Comparison of ENCODE assay signal across 19 cellular contexts in the genomic region with DNA sequence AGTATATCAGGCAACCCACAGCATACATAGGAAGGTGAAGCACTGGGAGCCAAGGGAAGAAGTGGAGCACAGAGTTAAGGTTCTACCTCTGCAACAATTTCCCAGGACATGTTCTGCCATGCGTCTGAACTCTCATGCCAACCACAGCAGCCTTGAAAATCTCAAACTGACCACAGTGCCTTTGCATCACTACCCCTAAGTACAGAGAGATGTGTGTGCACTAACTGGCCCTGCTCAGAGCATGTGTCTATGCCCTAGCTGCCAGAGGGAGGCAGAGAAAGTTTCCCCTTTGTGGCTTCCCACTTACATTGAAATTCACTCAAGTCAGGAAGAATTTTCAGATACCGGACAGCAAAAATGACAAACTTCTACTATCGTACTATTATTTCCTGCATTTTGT. TPM values are rescaled to one million over a fixed set of nuclear protein-coding genes. Genes with fewer than 3 reads are reported as not detected.
DNase-seq lines count a peak whose midpoint lies in the region; ATAC-seq and TF ChIP-seq lines count a peak whose summit lies in the region.
"Had no signal": no experiment of that assay in that cellular context is flagged by ENCODE, and none has a peak within 500 bp of the region (broad histone marks: within the 10 kb centered on the region; RNA-seq: fewer than 3 reads in every experiment).

No MANE protein-coding gene starts in this region.

- peak overlapping the region; percentile 67 for H3K23ac ChIP-seq in IMR-90 (ENCODE audit: low read depth, low read length)

- dilution Hi-C loops in IMR-90 (cut with HindIII; ENCODE audit: low sequenced_read_pairs, unreplicated experiment), result no loop called here

- no peaks in the 10 kb centered on the region for H3K27me3 ChIP-seq in IMR-90 (ENCODE audit: control insufficient read depth, insufficient read depth, low read length)
- no peaks in the 10 kb centered on the region for H3K27me3 ChIP-seq in esophagus squamous epithelium
- H3K27me3 ChIP-seq in thymus (ENCODE audit: control insufficient read depth, insufficient read depth), result no peaks in the 10 kb centered on the region
- H3K27me3 ChIP-seq: colonic mucosa, gastroesophageal sphincter, neural progenitor cell had no signal

- POLR2A ChIA-PET in IMR-90 (lab: Charles Lee; ENCODE audit: unreplicated experiment), result no interaction called here

- H3K36me3 ChIP-seq in IMR-90 (ENCODE audit: control insufficient read depth, insufficient read depth, low read length) (no peaks in the 10 kb centered on the region), esophagus squamous epithelium (no peaks in the 10 kb centered on the region), thymus (ENCODE audit: control insufficient read depth, insufficient read depth) (no peaks in the 10 kb centered on the region)
- H3K36me3 ChIP-seq: colonic mucosa, gastroesophageal sphincter, neural progenitor cell had no signal

- peak overlapping the region; percentile 38; the same call in 1 of the 2 replicates for H2BK20ac ChIP-seq in IMR-90 (ENCODE audit: low read depth, low read length)

- CTCF ChIA-PET in IMR-90 (lab: Yijun Ruan, JAX), result no interaction called here

- H2BK15ac ChIP-seq in IMR-90 (ENCODE audit: low read depth, low read length), result 0 out of 3 replicates have a peak overlapping the region, but pooled peaks have one; percentile 42

- BruUV-seq in IMR-90 (replicated peaks; lab: Mats Ljungman, UMichigan), result no TSS peak

- TF ChIP-seq RAD21 in IMR-90 (IDR thresholded peaks at IDR 0.05; ENCODE audit: low read length), result no peak

- peak overlapping the region; percentile 66 for H2BK5ac ChIP-seq in IMR-90 (ENCODE audit: low read depth, low read length, poor library complexity, severe bottlenecking)

- ATAC-seq in IMR-90 (ENCODE audit: low read depth) (no peak; the same call in 1 of the 2 replicates), SK-N-SH treated with all-trans-retinoic acid at 6 μM for 48 hours (peak; percentile 11; the same call in 1 of the 3 replicates), GM19351 (IDR thresholded peaks at IDR 0.05; ENCODE audit: unreplicated experiment) (no peak), GM21529 (IDR thresholded peaks at IDR 0.05; ENCODE audit: unreplicated experiment) (no peak)
- ATAC-seq: activated CD8-positive, alpha-beta T cell treated with anti-CD3 and anti-CD28 coated beads, Interleukin-2, amount 10 ng/mL, durations not matched to agents 7 days and 5 days had no signal

- H2AK5ac ChIP-seq in IMR-90 (ENCODE audit: low read depth, low read length), result peak overlapping the region; percentile 67

- in situ Hi-C loops in IMR-90 (cut with MboI; ENCODE audit: low sequenced_read_pairs), result no loop called here

- H4K8ac ChIP-seq in IMR-90 (ENCODE audit: low read depth in 2 of 2, low read length in 2 of 2), result no peak overlapping the region

- H3K9ac ChIP-seq in IMR-90 (ENCODE audit: low read depth, low read length), result no peak overlapping the region
- H3K9ac ChIP-seq: neural progenitor cell had no signal

- peaks cover 4% of the 10 kb centered on the region for H3K4me1 ChIP-seq in IMR-90 (ENCODE audit: control insufficient read depth, insufficient read depth, low read length)
- H3K4me1 ChIP-seq in esophagus squamous epithelium, result peaks cover 10 to 38% (median 20%) of the 10 kb centered on the region in 3 donors
- H3K4me1 ChIP-seq in thymus (ENCODE audit: control insufficient read depth, insufficient read depth, low read length), result no peaks in the 10 kb centered on the region
- H3K4me1 ChIP-seq: colonic mucosa, gastroesophageal sphincter, neural progenitor cell had no signal

- H3K79me1 ChIP-seq in IMR-90 (ENCODE audit: low read depth in 1 of 2, low read length in 2 of 2), result no peaks in the 10 kb centered on the region

- H3K14ac ChIP-seq in IMR-90 (replicated peaks; ENCODE audit: low read depth, low read length), result 0 out of 2 replicates have a peak overlapping the region, but pooled peaks have one; percentile 36

- no peak overlapping the region for H3K4ac ChIP-seq in IMR-90 (ENCODE audit: low read depth, low read length)

- DNase-seq in IMR-90, result no peak
- no peak for DNase-seq in esophagus squamous epithelium (lab: John Stamatoyannopoulos, UW)
- DNase-seq in medulla oblongata (ENCODE audit: extremely low spot score), result no peak
- DNase-seq: activated B cell treated with CpG ODN at 0.5 μM for 24 hours; activated CD8-positive, alpha-beta T cell treated with anti-CD3 and anti-CD28 coated beads, Interleukin-2, amount 10 ng/mL, durations not matched to agents 7 days and 5 days; activated T-cell treated with anti-CD3 and anti-CD28 coated beads, Interleukin-2, amount 50 U/mL, for 72 hours; colonic mucosa; left cardiac atrium; NCI-H2171; NCI-H69; SIG-M5; stimulated activated CD4-positive, alpha-beta T cell treated with anti-CD3 and anti-CD28 coated beads, Interleukin-12 subunit alpha, Interleukin-12 subunit beta, amount 100 ng/mL, for 4 hours; T-helper 2 cell had no signal

- WGBS in IMR-90 (ENCODE audit: extremely low coverage in 2 of 2, insufficient read length in 1 of 2), 2 experiments, result no CpG with 5 or more reads among the region's 3 CpGs
- 59 to 64% methylated on average over 3 of the region's 3 CpGs for WGBS in esophagus squamous epithelium, 2 donors
- WGBS in thymus, result 98% methylated on average over 3 of the region's 3 CpGs

- no peaks in the 10 kb centered on the region for H3K9me3 ChIP-seq in IMR-90 (ENCODE audit: control insufficient read depth, insufficient read depth, low read length)
- no peaks in the 10 kb centered on the region for H3K9me3 ChIP-seq in esophagus squamous epithelium
- H3K9me3 ChIP-seq in thymus (ENCODE audit: control insufficient read depth), result no peaks in the 10 kb centered on the region
- H3K9me3 ChIP-seq: colonic mucosa, gastroesophageal sphincter had no signal

- peak overlapping the region; percentile 58; the same call in 1 of the 2 replicates for H3K18ac ChIP-seq in IMR-90 (ENCODE audit: low read depth, low read length)

- no peaks in the 10 kb centered on the region for H4K20me1 ChIP-seq in IMR-90 (ENCODE audit: insufficient read depth, low read length)

- TF ChIP-seq POLR2A in IMR-90 (IDR thresholded peaks at IDR 0.05; ENCODE audit: low read depth, low read length), result no peak
- TF ChIP-seq POLR2A in esophagus squamous epithelium (IDR thresholded peaks at IDR 0.05), result no peak

- H3K4me3 ChIP-seq in IMR-90 (ENCODE audit: insufficient read depth, low read depth, low read length), result no peak overlapping the region
- peak overlapping the region in 1 of 4 donors; percentile 4 for H3K4me3 ChIP-seq in esophagus squamous epithelium
- H3K4me3 ChIP-seq in thymus (ENCODE audit: low read length), result no peak overlapping the region
- H3K4me3 ChIP-seq: colonic mucosa, gastroesophageal sphincter, neural progenitor cell had no signal

- peaks cover 4% of the 10 kb centered on the region; the same call in 1 of the 2 replicates for H3K9me1 ChIP-seq in IMR-90 (ENCODE audit: insufficient read depth, low read length)

- H3K27ac ChIP-seq in IMR-90 (ENCODE audit: insufficient read depth, low read length) (no peak overlapping the region; the same call in 1 of the 2 replicates), esophagus squamous epithelium (peak overlapping the region; percentile 75 to 89 (median 84)), thymus (ENCODE audit: low read depth) (peak overlapping the region; percentile 15)
- H3K27ac ChIP-seq: colonic mucosa, gastroesophageal sphincter, neural progenitor cell had no signal

- H4K5ac ChIP-seq in IMR-90 (ENCODE audit: low read depth, low read length), result no peak overlapping the region

- no peak for TF ChIP-seq CTCF in IMR-90 (conservative IDR thresholded peaks at IDR 0.05; ENCODE audit: low read depth, low read length)
- no peak for TF ChIP-seq CTCF in esophagus squamous epithelium (IDR thresholded peaks at IDR 0.05)

- 0 out of 2 replicates have a peak overlapping the region, but pooled peaks have one; percentile 12 for H4K91ac ChIP-seq in IMR-90 (ENCODE audit: insufficient read depth, low read depth, low read length)

- H3K4me2 ChIP-seq in IMR-90 (ENCODE audit: low read depth, low read length), result peak overlapping the region; percentile 73; the same call in 1 of the 2 replicates
- H3K4me2 ChIP-seq: neural progenitor cell had no signal

- peak overlapping the region; percentile 67 for H2AFZ ChIP-seq in IMR-90 (replicated peaks; ENCODE audit: low read length, poor library complexity)

- H2BK120ac ChIP-seq in IMR-90 (ENCODE audit: low read depth, low read length), result peak overlapping the region; percentile 4; the same call in 1 of the 2 replicates

- no peak overlapping the region for H2AK9ac ChIP-seq in IMR-90 (replicated peaks; ENCODE audit: low read depth, low read length, poor library complexity)

- no peak overlapping the region for H3K56ac ChIP-seq in IMR-90 (ENCODE audit: extremely low read depth, insufficient read depth, low read length)

- intact Hi-C loops in IMR-90 (cut with micrococcal nuclease), result no loop called here
- intact Hi-C loops in esophagus squamous epithelium (cut with DNase I), result no loop called here

TF ChIP-seq in IMR-90, 13 proteins besides CTCF, POLR2A, EP300 and RAD21 (continues in another document):
- TF ChIP-seq SMC3 (IDR thresholded peaks at IDR 0.05; ENCODE audit: low read depth, low read length), result no peak
- TF ChIP-seq FOS (IDR thresholded peaks at IDR 0.05; ENCODE audit: low read depth, low read length), result no peak
- no peak for TF ChIP-seq MXI1 (IDR thresholded peaks at IDR 0.05; ENCODE audit: borderline replicate concordance, low read depth, low read length)
- TF ChIP-seq MAFK (IDR thresholded peaks at IDR 0.05; ENCODE audit: low read depth, low read length), result no peak
- no peak for TF ChIP-seq RFX5 (IDR thresholded peaks at IDR 0.05; ENCODE audit: low read depth, low read length)
- TF ChIP-seq MAZ (IDR thresholded peaks at IDR 0.05; ENCODE audit: borderline replicate concordance, low read depth, low read length), result no peak
- TF ChIP-seq CEBPB (IDR thresholded peaks at IDR 0.05; ENCODE audit: low read depth, low read length), result no peak

TF ChIP-seq in SK-N-SH treated with all-trans-retinoic acid at 6 μM for 48 hours, 23 proteins besides CTCF, POLR2A, EP300 and RAD21 (continues in another document):
- TF ChIP-seq ZC3H10 (CRISPR knock-in tag; IDR thresholded peaks at IDR 0.05), result no peak

RNA-seq across cellular contexts. Expression of gene WDFY2, which starts 26.8 kb away (rescaled TPM):
- 4.3 and 6.7 TPM in 2 replicates for total RNA-seq in IMR-90 (2012; rRNA removed)
- 4.3 and 5.4 TPM in 2 replicates for polyA plus RNA-seq in IMR-90 (2012; rRNA removed)
- polyA plus RNA-seq in IMR-90 (2012; cell fraction: cytosol; rRNA removed), result 1.5 and 1.8 TPM in 2 replicates
- polyA plus RNA-seq in IMR-90 (2012; cell fraction: nucleus; rRNA removed; ENCODE audit: low replicate concordance), result 10.1 and 27.3 TPM in 2 replicates
- 10 to 100 TPM in 3 of 4 donors, 1 to 10 TPM in 1; 7.7 to 23.3 (median 18.2) TPM for total RNA-seq in esophagus squamous epithelium
- polyA plus RNA-seq in thymus, result 7.4 TPM
